ENCODE assay signal across 8 cellular contexts in the genomic region with DNA sequence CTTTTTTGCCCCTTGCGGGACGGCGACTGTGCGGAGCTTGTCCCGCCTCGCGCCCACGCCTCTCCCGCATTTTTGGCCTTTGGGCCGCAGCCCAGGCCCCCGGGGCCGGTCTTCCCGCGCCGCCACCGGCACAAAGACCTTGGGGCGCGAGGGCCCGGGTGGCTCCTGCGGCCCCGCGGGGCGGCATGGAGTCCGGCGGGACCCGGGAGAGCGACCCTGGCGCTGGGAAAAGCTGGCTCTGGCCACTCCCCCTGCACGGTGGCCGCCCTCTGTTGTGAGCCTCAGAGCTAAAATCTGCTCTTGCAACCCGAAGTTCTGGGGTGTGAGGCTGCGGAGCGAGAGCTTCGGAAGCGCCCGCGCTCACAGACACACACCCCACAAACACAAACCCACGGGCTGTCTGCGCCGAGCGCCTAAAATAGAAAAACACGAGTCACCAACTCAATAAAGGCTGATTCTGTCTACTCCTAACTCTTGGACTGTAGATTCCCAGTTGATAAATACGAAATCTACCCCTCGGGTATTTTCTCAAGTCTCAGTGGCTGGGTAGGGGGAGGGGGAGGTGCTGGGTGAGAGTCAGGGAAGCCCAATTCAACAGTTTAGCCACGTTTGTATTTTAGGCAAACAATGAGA. TPM values are rescaled to one million over a fixed set of nuclear protein-coding genes. Genes with fewer than 3 reads are reported as not detected.
DNase-seq lines count a peak whose midpoint lies in the region; ATAC-seq, FAIRE-seq and TF ChIP-seq lines count a peak whose summit lies in the region.

No MANE protein-coding gene starts in this region.

- peak; percentile 55 for DNase-seq in EL
- peak; percentile 54 for DNase-seq in NCI-H446 treated with DMSO at 0.1 percent for 48 hours (lab: John Stamatoyannopoulos, UW)
- DNase-seq in activated T-cell treated with anti-CD3 and anti-CD28 coated beads for 48 hours (ENCODE audit: low read depth), result peak; percentile 21
- peak; percentile 28 for DNase-seq in fibroblast of villous mesenchyme (ENCODE audit: low read depth)
- peak; percentile 66 for DNase-seq in neural crest cell (ENCODE audit: low read depth, low spot score)
- peak; percentile 60 for DNase-seq in urothelium cell line (ENCODE audit: low spot score)
- no peak for DNase-seq in T1000 (lab: John Stamatoyannopoulos, UW)

- H3K27ac Mint-ChIP-seq in neural crest cell (ENCODE audit: unreplicated experiment), result peak overlapping the region; percentile 7

- TF ChIP-seq CTCF in fibroblast of villous mesenchyme (IDR thresholded peaks at IDR 0.05; ENCODE audit: insufficient read depth, low read depth, low read length) (no peak), neural crest cell (conservative IDR thresholded peaks at IDR 0.05) (no peak)

- H3K9me3 Mint-ChIP-seq in neural crest cell, result no peaks in the 10 kb centered on the region

- no peaks in the 10 kb centered on the region for H3K36me3 Mint-ChIP-seq in neural crest cell (ENCODE audit: low read depth)

- ATAC-seq in HG02642 (IDR thresholded peaks at IDR 0.05; ENCODE audit: poor library complexity, unreplicated experiment), result peak; percentile 25

- no peak for FAIRE-seq in urothelium cell line (lab: Jason Lieb, UNC)

- H3K4me3 ChIP-seq in fibroblast of villous mesenchyme (ENCODE audit: low read depth, low read length), result peak overlapping the region; percentile 64

- H3K4me1 Mint-ChIP-seq in neural crest cell, result peaks cover 29% of the 10 kb centered on the region

- peaks cover 6% of the 10 kb centered on the region for H3K27me3 Mint-ChIP-seq in neural crest cell (ENCODE audit: low read depth)

- H3K4me3 Mint-ChIP-seq in neural crest cell, result peak overlapping the region; percentile 99

RNA-seq across cellular contexts. Expression of gene BEND3, which starts 0.5 kb away (rescaled TPM):
- total RNA-seq in fibroblast of villous mesenchyme (3.5 and 4.2 TPM in 2 replicates), neural crest cell (24.1 and 24.9 TPM in 2 replicates)
